8 cellular contexts compared by ENCODE assay signal in genomic region chr6:11732036-11732545, GRCh38. TPM values are rescaled to one million over a fixed set of nuclear protein-coding genes. Genes with fewer than 3 reads are reported as not detected.
DNase-seq lines count a peak whose midpoint lies in the region; ATAC-seq and TF ChIP-seq lines count a peak whose summit lies in the region.

No MANE protein-coding gene starts in this region.

- intact Hi-C loops in spleen (cut with DNase I; ENCODE audit: low total_unique reads), result no loop called here

- TF ChIP-seq CTCF in VCaP (conservative IDR thresholded peaks at IDR 0.05), result no peak
- no peak for TF ChIP-seq CTCF in fibroblast of pulmonary artery (IDR thresholded peaks at IDR 0.05; ENCODE audit: low read length, missing control alignments)
- no peak for TF ChIP-seq CTCF in spleen (IDR thresholded peaks at IDR 0.05 in 8 of 11, conservative IDR thresholded peaks at IDR 0.05 in 3 of 11)
- no peak for TF ChIP-seq CTCF in progenitor cell of endocrine pancreas (IDR thresholded peaks at IDR 0.05; ENCODE audit: unreplicated experiment)

- H3K27ac Mint-ChIP-seq in progenitor cell of endocrine pancreas, result no peak overlapping the region

- DNase-seq in activated CD4-positive, alpha-beta T cell treated with anti-CD3 and anti-CD28 coated beads for 4 hours, result peak; percentile 39 to 42
- DNase-seq in activated CD4-positive, alpha-beta T cell treated with anti-CD3 and anti-CD28 coated beads, Interleukin-2, amount 50 U/mL, for 1 hour, result no peak
- DNase-seq in fibroblast of pulmonary artery (ENCODE audit: low read depth) (peak; percentile 61), spleen (peak; percentile 84), progenitor cell of endocrine pancreas (ENCODE audit: low spot score, unreplicated experiment) (no peak), NCI-H2196 (lab: John Stamatoyannopoulos, UW; ENCODE audit: unreplicated experiment) (no peak)

- peaks cover 18% of the 10 kb centered on the region for H3K4me1 Mint-ChIP-seq in progenitor cell of endocrine pancreas (ENCODE audit: low read depth)

- peaks cover 4% of the 10 kb centered on the region for H3K27me3 Mint-ChIP-seq in progenitor cell of endocrine pancreas

- H3K4me1 ChIP-seq in spleen, result peaks cover 0 to 28% (median 10%) of the 10 kb centered on the region in 6 donors

- WGBS in spleen, 5 donors, result 19 to 44% (median 27%) methylated on average over 11 of the region's 11 CpGs

- H3K36me3 Mint-ChIP-seq in progenitor cell of endocrine pancreas (ENCODE audit: insufficient read depth), result no peaks in the 10 kb centered on the region

- H3K4me3 Mint-ChIP-seq in progenitor cell of endocrine pancreas (ENCODE audit: low read depth), result no peak overlapping the region

- no peak for TF ChIP-seq POLR2A in spleen (IDR thresholded peaks at IDR 0.05)

- H3K36me3 ChIP-seq in spleen, result no peaks in the 10 kb centered on the region

- H3K9me3 Mint-ChIP-seq in progenitor cell of endocrine pancreas (ENCODE audit: low read depth), result no peaks in the 10 kb centered on the region

- peak; percentile 67 for ATAC-seq in HG03066 (IDR thresholded peaks at IDR 0.05; ENCODE audit: low read depth, unreplicated experiment)

- peaks cover 0 to 7% (median 0%) of the 10 kb centered on the region in 7 donors for H3K27me3 ChIP-seq in spleen (replicated peaks in 1 of 7)

- no peaks in the 10 kb centered on the region for H3K9me3 ChIP-seq in spleen

- H3K27ac ChIP-seq in VCaP (peak overlapping the region; percentile 27), spleen (peak overlapping the region in 7 of 8 donors; percentile 16 to 74 (median 61))

- H3K4me3 ChIP-seq in fibroblast of pulmonary artery (replicated peaks; ENCODE audit: low read depth, low read length), result no peak overlapping the region
- peak overlapping the region in 1 of 8 donors; percentile 8 for H3K4me3 ChIP-seq in spleen

RNA-seq across cellular contexts. Expression of gene ADTRP, which starts 46.5 kb away (rescaled TPM):
- total RNA-seq in spleen (1 to 10 TPM; 1.6 to 7.4 (median 2.5) TPM), progenitor cell of endocrine pancreas (not detected in 2 replicates)
- polyA plus RNA-seq in spleen, result 1 to 10 TPM in 2 of 3 donors, under 1 TPM in 1; 1.00 to 2.0 (median 2.0) TPM

Comparison
In these comparisons a context has a peak if more than half of its experiments do, and no peak if none do; other contexts are left out.
1. DNase-seq: peak in activated CD4-positive, alpha-beta T cell treated with anti-CD3 and anti-CD28 coated beads for 4 hours (2 of 2), fibroblast of pulmonary artery (single experiment) and spleen (single experiment); none in activated CD4-positive, alpha-beta T cell treated with anti-CD3 and anti-CD28 coated beads, Interleukin-2, amount 50 U/mL, for 1 hour (single experiment), progenitor cell of endocrine pancreas (single experiment) and NCI-H2196 (single experiment).